13 cellular contexts compared by ENCODE assay signal in the genomic region with DNA sequence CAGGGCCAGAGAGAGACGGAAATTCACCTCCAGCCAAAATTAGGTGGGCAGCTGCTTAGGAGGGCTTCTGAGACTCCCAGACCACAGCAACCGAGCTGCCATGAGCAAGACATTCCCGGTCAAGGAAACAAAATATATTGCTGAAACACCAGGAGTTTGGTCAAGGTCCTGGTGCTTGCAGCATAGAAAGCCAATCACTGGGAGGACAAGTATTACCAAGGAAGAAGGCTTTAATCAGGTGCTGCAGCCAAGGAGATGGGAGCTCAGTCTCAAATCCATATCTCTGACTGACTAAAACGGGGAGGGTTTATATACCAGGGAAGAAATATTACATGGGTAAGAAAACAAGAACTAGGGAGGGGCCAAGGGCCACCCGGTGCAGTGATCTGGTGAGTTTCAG. TPM values are rescaled to one million over a fixed set of nuclear protein-coding genes. Genes with fewer than 3 reads are reported as not detected.
DNase-seq lines count a peak whose midpoint lies in the region; ATAC-seq lines count a peak whose summit lies in the region.
"Had no signal": no experiment of that assay in that cellular context is flagged by ENCODE, and none has a peak within 500 bp of the region (broad histone marks: within the 10 kb centered on the region; RNA-seq: fewer than 3 reads in every experiment).

No MANE protein-coding gene starts in this region.

- H3K4me3 Mint-ChIP-seq in activated CD8-positive, alpha-beta memory T cell treated with anti-CD3 and anti-CD28 coated beads, Interleukin-2, amount 10 ng/mL, durations not matched to agents 7 days and 5 days: no peak overlapping the region
- H3K4me3 Mint-ChIP-seq: CD8-positive, alpha-beta memory T cell had no signal

- peaks cover 43% of the 10 kb centered on the region for H3K27me3 Mint-ChIP-seq in activated CD8-positive, alpha-beta memory T cell treated with anti-CD3 and anti-CD28 coated beads, Interleukin-2, amount 10 ng/mL, durations not matched to agents 7 days and 5 days

- H3K9me3 Mint-ChIP-seq in activated CD8-positive, alpha-beta memory T cell treated with anti-CD3 and anti-CD28 coated beads, Interleukin-2, amount 10 ng/mL, durations not matched to agents 7 days and 5 days (ENCODE audit: low read depth): peaks cover 5% of the 10 kb centered on the region
- H3K9me3 Mint-ChIP-seq: CD8-positive, alpha-beta memory T cell had no signal

- ATAC-seq in activated CD8-positive, alpha-beta memory T cell treated with anti-CD3 and anti-CD28 coated beads, Interleukin-2, amount 10 ng/mL, durations not matched to agents 7 days and 5 days: no peak
- ATAC-seq in left lobe of liver (no peak), HG03039 (IDR thresholded peaks at IDR 0.05; ENCODE audit: unreplicated experiment) (no peak)

- peaks cover 4% of the 10 kb centered on the region for H3K36me3 Mint-ChIP-seq in activated CD8-positive, alpha-beta memory T cell treated with anti-CD3 and anti-CD28 coated beads, Interleukin-2, amount 10 ng/mL, durations not matched to agents 7 days and 5 days
- H3K36me3 Mint-ChIP-seq: CD8-positive, alpha-beta memory T cell had no signal

- intact Hi-C loops in posterior vena cava (cut with DNase I): loop anchor here in 1 of 2 donors (1.0 kb wide), 1 partner anchor 23 kb away; no protein-coding TSS in a partner anchor

- no peaks in the 10 kb centered on the region for H3K4me1 Mint-ChIP-seq in activated CD8-positive, alpha-beta memory T cell treated with anti-CD3 and anti-CD28 coated beads, Interleukin-2, amount 10 ng/mL, durations not matched to agents 7 days and 5 days
- H3K4me1 Mint-ChIP-seq: CD8-positive, alpha-beta memory T cell had no signal

- no peak overlapping the region for H3K27ac Mint-ChIP-seq in activated CD8-positive, alpha-beta memory T cell treated with anti-CD3 and anti-CD28 coated beads, Interleukin-2, amount 10 ng/mL, durations not matched to agents 7 days and 5 days
- H3K27ac Mint-ChIP-seq: CD8-positive, alpha-beta memory T cell had no signal

- DNase-seq in activated CD8-positive, alpha-beta memory T cell treated with anti-CD3 and anti-CD28 coated beads, Interleukin-2, amount 10 ng/mL, durations not matched to agents 7 days and 5 days: peak; percentile 25
- no peak for DNase-seq in activated CD8-positive, alpha-beta memory T cell treated with anti-CD3 and anti-CD28 coated beads for 24 hours
- DNase-seq in left lobe of liver (ENCODE audit: low spot score) (peak; percentile 39), posterior vena cava (ENCODE audit: low spot score) (peak; percentile 23), NCI-H2227 (lab: John Stamatoyannopoulos, UW; ENCODE audit: unreplicated experiment) (no peak), Kasumi-1 (lab: John Stamatoyannopoulos, UW) (no peak)
- DNase-seq: 8988T; AML-193; Caco-2; CD8-positive, alpha-beta memory T cell; DMS53; GF-D8 had no signal

- CTCF ChIA-PET in activated CD8-positive, alpha-beta memory T cell treated with anti-CD3 and anti-CD28 coated beads, Interleukin-2, amount 10 ng/mL, durations not matched to agents 7 days and 5 days (lab: Charles Lee): interaction anchor here (1.8 kb wide), 1 partner anchor 12 kb away, joined by 4 read pairs; no protein-coding TSS in a partner anchor

RNA-seq across cellular contexts. Expression of a gene that starts 18.8 kb away (rescaled TPM):
- not detected for total RNA-seq in activated CD8-positive, alpha-beta memory T cell treated with anti-CD3 and anti-CD28 coated beads, Interleukin-2, amount 10 ng/mL, durations not matched to agents 7 days and 5 days
- total RNA-seq in left lobe of liver: 0.45 TPM
- under 1 TPM in 1 of 2 donors, not detected in 1; 0.29 TPM for total RNA-seq in posterior vena cava
- total RNA-seq: CD8-positive, alpha-beta memory T cell had no signal

RNA-seq across cellular contexts. Expression of a gene that starts 34.4 kb away (rescaled TPM):
- total RNA-seq in activated CD8-positive, alpha-beta memory T cell treated with anti-CD3 and anti-CD28 coated beads, Interleukin-2, amount 10 ng/mL, durations not matched to agents 7 days and 5 days: not detected
- 2.6 TPM for total RNA-seq in left lobe of liver
- not detected for total RNA-seq in posterior vena cava
- total RNA-seq: CD8-positive, alpha-beta memory T cell had no signal

RNA-seq across cellular contexts. Expression of a gene that starts 49.8 kb away (rescaled TPM):
- 1 to 10 TPM in 1 of 2 experiments, under 1 TPM in 1; 0.55 to 1.9 TPM for total RNA-seq in activated CD8-positive, alpha-beta memory T cell treated with anti-CD3 and anti-CD28 coated beads, Interleukin-2, amount 10 ng/mL, durations not matched to agents 7 days and 5 days
- 8.5 TPM for total RNA-seq in left lobe of liver
- 10 to 100 TPM; 32.5 to 46.6 TPM for total RNA-seq in posterior vena cava
- total RNA-seq: Caco-2 had no signal

Comparison
In these comparisons a context has a peak if more than half of its experiments do, and no peak if none do; other contexts are left out.
1. DNase-seq: peak in activated CD8-positive, alpha-beta memory T cell treated with anti-CD3 and anti-CD28 coated beads, Interleukin-2, amount 10 ng/mL, durations not matched to agents 7 days and 5 days (single experiment), left lobe of liver (single experiment) and posterior vena cava (single experiment); none in activated CD8-positive, alpha-beta memory T cell treated with anti-CD3 and anti-CD28 coated beads for 24 hours (single experiment), NCI-H2227 (single experiment) and Kasumi-1 (0 of 2).